Comparison of ENCODE assay signal across 8 cellular contexts in genomic region chr20:11890331-11891080, GRCh38. TPM values are rescaled to one million over a fixed set of nuclear protein-coding genes. Genes with fewer than 3 reads are reported as not detected.
DNase-seq lines count a peak whose midpoint lies in the region; ATAC-seq, FAIRE-seq and TF ChIP-seq lines count a peak whose summit lies in the region.

No MANE protein-coding gene starts in this region.

- WGBS in pancreas, 2 donors = 1% methylated on average over 68 to 70 of the region's 70 CpGs

- peak; percentile 49 for ATAC-seq in GM21447 (IDR thresholded peaks at IDR 0.05; ENCODE audit: unreplicated experiment)
- ATAC-seq in pancreas = peak; percentile 93 to 96 (median 94)

- H3K27me3 ChIP-seq in left ventricle myocardium inferior (ENCODE audit: low read depth) = no peaks in the 10 kb centered on the region
- H3K27me3 ChIP-seq in pancreas = no peaks in the 10 kb centered on the region

- H3K27ac ChIP-seq in KOPT-K1 (ENCODE audit: low read depth, low read length, poor library complexity, severe bottlenecking) (peak overlapping the region; percentile 50), left ventricle myocardium inferior (replicated peaks) (peak overlapping the region; percentile 96), pancreas (peak overlapping the region; percentile 80 to 96 (median 94))

- H3K4me1 ChIP-seq in left ventricle myocardium inferior (peaks cover 47% of the 10 kb centered on the region), pancreas (peaks cover 0 to 17% (median 11%) of the 10 kb centered on the region in 3 donors)

- no peak for TF ChIP-seq CTCF in left ventricle myocardium inferior (IDR thresholded peaks at IDR 0.05; ENCODE audit: borderline replicate concordance)
- no peak for TF ChIP-seq CTCF in pancreas (IDR thresholded peaks at IDR 0.05)

- DNase-seq in COLO829 (ENCODE audit: low spot score) (peak; percentile 90), RPMI8226 (peak; percentile 73), amniotic epithelial cell (ENCODE audit: low read depth) (peak; percentile 87), left ventricle myocardium inferior (peak; percentile 90), pancreas (peak; percentile 90 to 97 (median 93)), urothelium cell line (ENCODE audit: low spot score) (peak; percentile 95)

- peak overlapping the region; percentile 84 for H3K4me3 ChIP-seq in left ventricle myocardium inferior
- H3K4me3 ChIP-seq in pancreas = peak overlapping the region; percentile 76 to 90 (median 82)

- no peaks in the 10 kb centered on the region for H3K36me3 ChIP-seq in KOPT-K1 (ENCODE audit: insufficient read depth, low read length)
- H3K36me3 ChIP-seq in left ventricle myocardium inferior = no peaks in the 10 kb centered on the region
- H3K36me3 ChIP-seq in pancreas = no peaks in the 10 kb centered on the region

- FAIRE-seq in pancreas (lab: Jason Lieb, UNC) = no peak
- FAIRE-seq in urothelium cell line (lab: Jason Lieb, UNC) = peak; percentile 96

- no peaks in the 10 kb centered on the region for H3K9me3 ChIP-seq in KOPT-K1 (ENCODE audit: insufficient read depth, low read length, poor library complexity, severe bottlenecking)
- H3K9me3 ChIP-seq in left ventricle myocardium inferior (replicated peaks) = no peaks in the 10 kb centered on the region
- no peaks in the 10 kb centered on the region for H3K9me3 ChIP-seq in pancreas

- intact Hi-C loops in left ventricle myocardium inferior (cut with micrococcal nuclease) (no loop called here), pancreas (cut with DNase I) (no loop called here)

RNA-seq across cellular contexts. Expression of gene BTBD3, which starts 27.2 kb away (rescaled TPM):
- total RNA-seq in left ventricle myocardium inferior = 28.3 TPM
- total RNA-seq in pancreas = 10 to 100 TPM; 15.0 to 21.4 (median 17.2) TPM
- polyA plus RNA-seq in pancreas = 10 to 100 TPM in 1 of 2 donors, 1 to 10 TPM in 1; 9.2 to 21.2 TPM

Comparison
In these comparisons a context has a peak if more than half of its experiments do, and no peak if none do; other contexts are left out.
1. Peak in every context shown above with its lines: DNase-seq, ATAC-seq, H3K4me3 ChIP-seq and H3K27ac ChIP-seq.